In the genomic region with DNA sequence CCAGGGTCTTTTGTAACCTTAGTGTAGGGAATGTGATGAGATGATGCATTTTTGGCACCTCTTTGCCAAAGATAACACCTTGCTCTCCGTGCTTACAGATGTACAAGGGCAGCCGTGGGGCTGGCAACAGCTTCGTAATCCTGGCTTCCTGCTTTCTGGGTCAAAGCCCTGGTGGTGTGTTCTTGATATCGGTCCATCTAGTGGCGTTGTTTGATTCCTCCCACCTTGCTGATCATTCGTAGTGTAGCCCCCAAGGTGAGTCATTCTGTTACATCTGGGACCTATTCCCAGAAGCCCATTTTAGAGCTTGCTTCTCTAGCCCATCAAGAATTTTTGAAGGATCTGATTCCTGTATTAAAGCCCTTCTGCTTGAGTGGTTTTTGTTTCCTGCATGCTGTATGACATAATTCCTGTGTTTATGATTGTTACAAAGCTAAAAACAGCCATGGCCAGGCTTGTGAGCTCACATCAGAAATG, we compare ENCODE assay signal across 10 cellular contexts. TPM values are rescaled to one million over a fixed set of nuclear protein-coding genes. Genes with fewer than 3 reads are reported as not detected.
DNase-seq lines count a peak whose midpoint lies in the region; ATAC-seq and TF ChIP-seq lines count a peak whose summit lies in the region.
"Had no signal": no experiment of that assay in that cellular context is flagged by ENCODE, and none has a peak within 500 bp of the region (broad histone marks: within the 10 kb centered on the region; RNA-seq: fewer than 3 reads in every experiment).

No MANE protein-coding gene starts in this region.

- H3K4me1 Mint-ChIP-seq in activated naive CD8-positive, alpha-beta T cell treated with anti-CD3 and anti-CD28 coated beads, Interleukin-2, amount 10 ng/mL, durations not matched to agents 7 days and 5 days: peaks cover 40% of the 10 kb centered on the region

- H3K27ac ChIP-seq in right atrium auricular region (peak overlapping the region; percentile 47 to 69), lower lobe of right lung (peak overlapping the region; percentile 50), OCI-LY7 (ENCODE audit: low read depth, low read length, poor library complexity, severe bottlenecking) (no peak overlapping the region)
- H3K27ac ChIP-seq: C4-2B had no signal

- peak overlapping the region; percentile 90 for H3K27ac Mint-ChIP-seq in activated naive CD8-positive, alpha-beta T cell treated with anti-CD3 and anti-CD28 coated beads, Interleukin-2, amount 10 ng/mL, durations not matched to agents 7 days and 5 days

- intact Hi-C loops in Right ventricle myocardium superior (cut with DNase I): no loop called here
- intact Hi-C loops in lower lobe of right lung (cut with DNase I): no loop called here
- intact Hi-C loops in OCI-LY7 (cut with micrococcal nuclease; ENCODE audit: unreplicated experiment): no loop called here

- H3K27me3 Mint-ChIP-seq in activated naive CD8-positive, alpha-beta T cell treated with anti-CD3 and anti-CD28 coated beads, Interleukin-2, amount 10 ng/mL, durations not matched to agents 7 days and 5 days: no peaks in the 10 kb centered on the region

- peak overlapping the region; percentile 93 for H3K4me3 Mint-ChIP-seq in activated naive CD8-positive, alpha-beta T cell treated with anti-CD3 and anti-CD28 coated beads, Interleukin-2, amount 10 ng/mL, durations not matched to agents 7 days and 5 days

- H3K4me2 ChIP-seq in OCI-LY7 (ENCODE audit: low read length): no peak overlapping the region

- ATAC-seq in Right ventricle myocardium superior (ENCODE audit: poor library complexity) (no peak), lower lobe of right lung (peak in 1 of 2 donors; percentile 58), HG02973 (IDR thresholded peaks at IDR 0.05; ENCODE audit: unreplicated experiment) (no peak)
- ATAC-seq in activated naive CD8-positive, alpha-beta T cell treated with anti-CD3 and anti-CD28 coated beads, Interleukin-2, amount 10 ng/mL, durations not matched to agents 7 days and 5 days (ENCODE audit: low read depth): peak; percentile 26

- H3K9me3 Mint-ChIP-seq in activated naive CD8-positive, alpha-beta T cell treated with anti-CD3 and anti-CD28 coated beads, Interleukin-2, amount 10 ng/mL, durations not matched to agents 7 days and 5 days: peaks cover 2% of the 10 kb centered on the region

- no peak for DNase-seq in right atrium auricular region (ENCODE audit: low spot score)
- no peak for DNase-seq in Right ventricle myocardium superior
- no peak for DNase-seq in activated naive CD8-positive, alpha-beta T cell treated with anti-CD3 and anti-CD28 coated beads, Interleukin-2, amount 10 ng/mL, durations not matched to agents 7 days and 5 days
- no peak for DNase-seq in lower lobe of right lung
- no peak for DNase-seq in NCI-H748 (lab: John Stamatoyannopoulos, UW; ENCODE audit: unreplicated experiment)
- DNase-seq in OCI-LY7 (ENCODE audit: low spot score): no peak
- no peak for DNase-seq in NCI-H82 (lab: John Stamatoyannopoulos, UW)
- DNase-seq: activated CD4-positive, alpha-beta T cell treated with anti-CD3 and anti-CD28 coated beads for 4 hours had no signal

- H2AFZ ChIP-seq in OCI-LY7 (ENCODE audit: low read length): no peak overlapping the region

- H3K9me3 ChIP-seq in right atrium auricular region (no peaks in the 10 kb centered on the region), lower lobe of right lung (no peaks in the 10 kb centered on the region), OCI-LY7 (ENCODE audit: low read length) (no peaks in the 10 kb centered on the region)

- H3K4me1 ChIP-seq in right atrium auricular region (peaks cover 0 to 17% of the 10 kb centered on the region in 2 donors), lower lobe of right lung (peaks cover 21% of the 10 kb centered on the region), OCI-LY7 (ENCODE audit: insufficient read depth, low read length, poor library complexity, severe bottlenecking) (peaks cover 27% of the 10 kb centered on the region)

- H4K20me1 ChIP-seq in OCI-LY7 (ENCODE audit: insufficient read depth, low read length): no peaks in the 10 kb centered on the region

- CTCF ChIA-PET in OCI-LY7 (lab: Charles Lee; ENCODE audit: unreplicated experiment): interaction anchor here (0.5 kb wide), 1 partner anchor 9 kb away, joined by 3 read pairs; no protein-coding TSS in a partner anchor

- no peaks in the 10 kb centered on the region; the same call in 1 of the 2 replicates for H3K79me2 ChIP-seq in OCI-LY7 (ENCODE audit: insufficient read depth, low read depth, low read length)

- H3K4me3 ChIP-seq in right atrium auricular region (no peak overlapping the region), lower lobe of right lung (no peak overlapping the region), OCI-LY7 (ENCODE audit: low read depth, low read length, poor library complexity, severe bottlenecking) (no peak overlapping the region)

- H3K36me3 Mint-ChIP-seq in activated naive CD8-positive, alpha-beta T cell treated with anti-CD3 and anti-CD28 coated beads, Interleukin-2, amount 10 ng/mL, durations not matched to agents 7 days and 5 days: peaks cover 8% of the 10 kb centered on the region

- no peaks in the 10 kb centered on the region for H3K9me2 ChIP-seq in OCI-LY7 (ENCODE audit: insufficient read depth, low read length)

- H3K36me3 ChIP-seq in right atrium auricular region (no peaks in the 10 kb centered on the region), lower lobe of right lung (no peaks in the 10 kb centered on the region), OCI-LY7 (ENCODE audit: insufficient read depth, low read length) (no peaks in the 10 kb centered on the region)

- H3K27me3 ChIP-seq in right atrium auricular region (no peaks in the 10 kb centered on the region), lower lobe of right lung (ENCODE audit: low read depth) (no peaks in the 10 kb centered on the region)

- BruUV-seq in OCI-LY7 (replicated peaks; lab: Mats Ljungman, UMichigan): no TSS peak

- POLR2A ChIA-PET in activated naive CD8-positive, alpha-beta T cell treated with anti-CD3 and anti-CD28 coated beads, Interleukin-2, amount 10 ng/mL, durations not matched to agents 7 days and 5 days (lab: Charles Lee): interaction anchor here (2.8 kb wide), 1 partner anchor 219 kb away, joined by 11 read pairs; the partner anchor contains the start of gene BACH1
- POLR2A ChIA-PET in OCI-LY7 (lab: Charles Lee): interaction anchor here (1.2 to 2.9 kb wide), 3 partner anchors 18 to 53 kb away, joined by 3 to 12 read pairs (median 3); no protein-coding TSS in a partner anchor

- no peak for TF ChIP-seq CTCF in right atrium auricular region (IDR thresholded peaks at IDR 0.05)
- TF ChIP-seq CTCF in lower lobe of right lung (IDR thresholded peaks at IDR 0.05): no peak
- no peak for TF ChIP-seq CTCF in OCI-LY7 (conservative IDR thresholded peaks at IDR 0.05; ENCODE audit: low read length)

RNA-seq across cellular contexts. Expression of gene CCT8, which starts 7.0 kb away (rescaled TPM):
- total RNA-seq in right atrium auricular region: 10 to 100 TPM; 89.5 to 91.8 TPM
- 108 TPM for total RNA-seq in Right ventricle myocardium superior
- 100 to 1,000 TPM; 184 to 185 TPM for total RNA-seq in activated naive CD8-positive, alpha-beta T cell treated with anti-CD3 and anti-CD28 coated beads, Interleukin-2, amount 10 ng/mL, durations not matched to agents 7 days and 5 days
- 111 TPM for total RNA-seq in lower lobe of right lung
- total RNA-seq in OCI-LY7 (2014; rRNA removed; shearing (Covaris generic)): 229 and 240 TPM in 2 replicates
- total RNA-seq in OCI-LY7 (2022): 332 and 375 TPM in 2 replicates

RNA-seq across cellular contexts. Expression of gene MAP3K7CL, which starts 50.0 kb away (rescaled TPM):
- 10 to 100 TPM in 1 of 2 donors, 1 to 10 TPM in 1; 1.7 to 15.5 TPM for total RNA-seq in right atrium auricular region
- total RNA-seq in Right ventricle myocardium superior: 1.1 TPM
- 10 to 100 TPM; 10.2 to 12.0 TPM for total RNA-seq in activated naive CD8-positive, alpha-beta T cell treated with anti-CD3 and anti-CD28 coated beads, Interleukin-2, amount 10 ng/mL, durations not matched to agents 7 days and 5 days
- 8.3 TPM for total RNA-seq in lower lobe of right lung
- total RNA-seq in OCI-LY7 (2014; rRNA removed; shearing (Covaris generic)): 2.1 and 7.8 TPM in 2 replicates
- total RNA-seq in OCI-LY7 (2022): 13.0 TPM in 2 replicates

RNA-seq across cellular contexts. Expression of gene USP16, which starts 56.0 kb away (rescaled TPM):
- total RNA-seq in right atrium auricular region (10 to 100 TPM; 23.2 to 28.1 TPM), Right ventricle myocardium superior (29.1 TPM), lower lobe of right lung (33.4 TPM), OCI-LY7 (2022) (34.2 and 35.4 TPM in 2 replicates)
- 10 to 100 TPM; 39.5 to 40.9 TPM for total RNA-seq in activated naive CD8-positive, alpha-beta T cell treated with anti-CD3 and anti-CD28 coated beads, Interleukin-2, amount 10 ng/mL, durations not matched to agents 7 days and 5 days
- total RNA-seq in OCI-LY7 (2014; rRNA removed; shearing (Covaris generic)): 22.8 and 23.1 TPM in 2 replicates
